Comparison of ENCODE assay signal across 1 cellular context in genomic region chr2:45343618-45344017, GRCh38.
TF ChIP-seq lines count a peak whose summit lies in the region.

No MANE protein-coding gene starts in this region.

TF ChIP-seq in GM23338, 12 proteins besides CTCF, POLR2A, EP300 and RAD21 (continued from another document):
- TF ChIP-seq ZNF462 (CRISPR knock-in tag; IDR thresholded peaks at IDR 0.05): no peak
- TF ChIP-seq NANOG (IDR thresholded peaks at IDR 0.05; ENCODE audit: borderline replicate concordance): no peak
- TF ChIP-seq EZH2phosphoT487 (IDR thresholded peaks at IDR 0.05; ENCODE audit: unreplicated experiment): no peak
TF ChIP-seq in GM23338: peak in this region for 0.
